Comparison of ENCODE assay signal across 6 cellular contexts in the genomic region with DNA sequence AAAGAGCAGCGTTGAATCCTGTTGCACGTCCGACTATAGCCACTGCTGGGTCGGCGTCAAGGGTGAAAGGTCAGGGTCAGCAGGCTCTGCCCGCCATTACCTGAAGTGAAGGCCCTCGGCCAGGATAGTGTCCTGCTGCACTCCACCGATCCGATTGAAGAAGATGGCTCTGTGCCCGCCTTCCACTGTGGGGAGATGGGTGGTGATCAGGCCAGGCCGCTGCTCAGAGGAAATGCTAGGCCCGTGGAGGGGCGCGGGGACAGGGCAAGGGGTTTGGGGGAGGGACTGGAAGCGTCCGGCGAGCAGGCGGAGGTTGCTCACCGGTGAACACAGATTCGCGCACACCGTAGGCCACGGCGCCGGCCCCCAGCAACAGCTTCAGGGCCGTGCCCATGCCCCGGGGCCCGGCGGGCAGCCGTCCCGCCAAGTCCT. TPM values are rescaled to one million over a fixed set of nuclear protein-coding genes. Genes with fewer than 3 reads are reported as not detected.
DNase-seq lines count a peak whose midpoint lies in the region; ATAC-seq lines count a peak whose summit lies in the region.

No MANE protein-coding gene starts in this region.

- in situ Hi-C loops in GM23248 (cut with MboI), result no loop called here

- H3K4me1 ChIP-seq in GM23248 (ENCODE audit: insufficient read depth) (peaks cover 20% of the 10 kb centered on the region), SJCRH30 (peaks cover 8% of the 10 kb centered on the region)

- H3K9ac ChIP-seq in GM23248, result peak overlapping the region; percentile 98

- H3K36me3 ChIP-seq in GM23248 (ENCODE audit: low read depth), result peaks cover 44% of the 10 kb centered on the region
- peaks cover 63% of the 10 kb centered on the region for H3K36me3 ChIP-seq in SJCRH30

- H3K9me3 ChIP-seq in GM23248 (ENCODE audit: low read depth), result no peaks in the 10 kb centered on the region
- H3K9me3 ChIP-seq in SJCRH30 (replicated peaks), result no peaks in the 10 kb centered on the region

- peak overlapping the region; percentile 99 for H3K4me2 ChIP-seq in GM23248 (ENCODE audit: unreplicated experiment)

- peak overlapping the region; percentile 59 for H2AFZ ChIP-seq in GM23248

- ATAC-seq in GM18520 (IDR thresholded peaks at IDR 0.05; ENCODE audit: unreplicated experiment), result no peak

- H3F3A ChIP-seq in GM23248 (ENCODE audit: insufficient read depth), result peaks cover 40% of the 10 kb centered on the region

- no peaks in the 10 kb centered on the region for H4K20me1 ChIP-seq in GM23248 (ENCODE audit: insufficient read depth)

- no peaks in the 10 kb centered on the region for H3K27me3 ChIP-seq in GM23248 (replicated peaks; ENCODE audit: insufficient read depth)
- no peaks in the 10 kb centered on the region for H3K27me3 ChIP-seq in SJCRH30

- H3K79me2 ChIP-seq in GM23248 (ENCODE audit: insufficient read depth), result peaks cover 69% of the 10 kb centered on the region

- WGBS in GM23248 (ENCODE audit: low coverage in 1 of 2, low lambda C conversion rate in 2 of 2, missing lambda C conversion rate in 2 of 2), 2 experiments, result 1 to 2% methylated on average over 16 to 31 of the region's 31 CpGs

- H3K9me2 ChIP-seq in GM23248 (ENCODE audit: insufficient read depth), result no peaks in the 10 kb centered on the region

- peak; percentile 34 for DNase-seq in GM23248
- no peak for DNase-seq in SJCRH30
- no peak for DNase-seq in stimulated activated CD8-positive, alpha-beta memory T cell treated with anti-CD3 and anti-CD28 coated beads, Interleukin-4, amount 100 ng/mL, for 48 hours
- no peak for DNase-seq in SK-N-DZ (ENCODE audit: low spot score)

- peak overlapping the region; percentile 100 for H3K4me3 ChIP-seq in GM23248
- H3K4me3 ChIP-seq in SJCRH30, result peak overlapping the region; percentile 92
- peak overlapping the region; percentile 99 for H3K4me3 ChIP-seq in iPS-11a (ENCODE audit: low read depth, low read length)

- H3K27ac ChIP-seq in GM23248, result peak overlapping the region; percentile 92
- peak overlapping the region; percentile 73 for H3K27ac ChIP-seq in SJCRH30

RNA-seq across cellular contexts. Expression of a gene that starts 0.4 kb away (rescaled TPM):
- total RNA-seq in GM23248 (2014; rRNA removed; shearing (Covaris generic)), result 212 and 221 TPM in 2 replicates
- 130 and 137 TPM in 2 replicates for polyA plus RNA-seq in GM23248 (2016; fragmentation: Nextera tagmentation; extraction: Ambion mirVana)
- 310 and 322 TPM in 2 replicates for total RNA-seq in SJCRH30 (2014; rRNA removed; shearing (Covaris generic))
- 713 and 811 TPM in 2 replicates for polyA plus RNA-seq in SK-N-DZ (2014; cell fraction: cytosol; rRNA removed)
- 771 and 835 TPM in 2 replicates for polyA plus RNA-seq in SK-N-DZ (2014; cell fraction: nucleus; rRNA removed)

RNA-seq across cellular contexts. Expression of a gene that starts 0.6 kb away (rescaled TPM):
- total RNA-seq in GM23248 (2014; rRNA removed; shearing (Covaris generic)), result 25.9 and 39.2 TPM in 2 replicates
- 68.6 and 72.1 TPM in 2 replicates for polyA plus RNA-seq in GM23248 (2016; fragmentation: Nextera tagmentation; extraction: Ambion mirVana)
- 54.9 and 57.7 TPM in 2 replicates for total RNA-seq in SJCRH30 (2014; rRNA removed; shearing (Covaris generic))
- polyA plus RNA-seq in SK-N-DZ (2014; cell fraction: cytosol; rRNA removed), result 102 TPM in 2 replicates
- 80.2 and 111 TPM in 2 replicates for polyA plus RNA-seq in SK-N-DZ (2014; cell fraction: nucleus; rRNA removed)

RNA-seq across cellular contexts. Expression of a gene that starts 19.0 kb away (rescaled TPM):
- not detected in 2 replicates for total RNA-seq in GM23248 (2014; rRNA removed; shearing (Covaris generic))
- 0.21 and 0.35 TPM in 2 replicates for polyA plus RNA-seq in GM23248 (2016; fragmentation: Nextera tagmentation; extraction: Ambion mirVana)
- total RNA-seq in SJCRH30 (2014; rRNA removed; shearing (Covaris generic)), result 0.18 and 0.38 TPM in 2 replicates
- 0.48 and 0.64 TPM in 2 replicates for polyA plus RNA-seq in SK-N-DZ (2014; cell fraction: cytosol; rRNA removed)
- 1.1 and 1.3 TPM in 2 replicates for polyA plus RNA-seq in SK-N-DZ (2014; cell fraction: nucleus; rRNA removed)

RNA-seq across cellular contexts. Expression of a gene that starts 26.3 kb away (rescaled TPM):
- total RNA-seq in GM23248 (2014; rRNA removed; shearing (Covaris generic)), result 261 and 264 TPM in 2 replicates
- 247 and 257 TPM in 2 replicates for polyA plus RNA-seq in GM23248 (2016; fragmentation: Nextera tagmentation; extraction: Ambion mirVana)
- 193 and 245 TPM in 2 replicates for total RNA-seq in SJCRH30 (2014; rRNA removed; shearing (Covaris generic))
- polyA plus RNA-seq in SK-N-DZ (2014; cell fraction: cytosol; rRNA removed), result 890 and 1,059 TPM in 2 replicates
- 478 and 558 TPM in 2 replicates for polyA plus RNA-seq in SK-N-DZ (2014; cell fraction: nucleus; rRNA removed)

RNA-seq across cellular contexts. Expression of a gene that starts 26.5 kb away (rescaled TPM):
- not detected in 2 replicates for total RNA-seq in GM23248 (2014; rRNA removed; shearing (Covaris generic))
- not detected in 2 replicates for polyA plus RNA-seq in GM23248 (2016; fragmentation: Nextera tagmentation; extraction: Ambion mirVana)
- not detected in 2 replicates for total RNA-seq in SJCRH30 (2014; rRNA removed; shearing (Covaris generic))
- not detected in 2 replicates for polyA plus RNA-seq in SK-N-DZ (2014; cell fraction: cytosol; rRNA removed)
- polyA plus RNA-seq in SK-N-DZ (2014; cell fraction: nucleus; rRNA removed), result not detected in 2 replicates
